27 cellular contexts compared by ENCODE assay signal in genomic region chr4:42821230-42821629, GRCh38.
"Had no signal": no experiment of that assay in that cellular context is flagged by ENCODE, and none has a peak within 500 bp of the region (broad histone marks: within the 10 kb centered on the region; RNA-seq: fewer than 3 reads in every experiment).

No MANE protein-coding gene starts in this region.

- H3K4me3 ChIP-seq: stomach, suprapubic skin, testis, thoracic aorta, thyroid gland, tibial artery, tibial nerve, transverse colon, upper lobe of left lung, upper lobe of right lung, uterus, vagina had no signal

- H3K4me1 ChIP-seq: suprapubic skin, testis, tibial artery, transverse colon, upper lobe of right lung, uterus, vagina had no signal

- H3K9me3 ChIP-seq: stomach, suprapubic skin, testis, thoracic aorta, thyroid gland, tibial artery, tibial nerve, transverse colon, upper lobe of left lung, upper lobe of right lung, uterus, vagina had no signal

- ATAC-seq: stimulated activated effector memory CD8-positive, alpha-beta T cell treated with anti-CD3 and anti-CD28 coated beads, Interleukin-12 subunit alpha, Interleukin-12 subunit beta, amount 100 ng/mL, for 72 hours; stimulated activated memory B cell treated with anti-CD40 and anti-IgM and Interleukin-4, amounts not matched to agents 10 μg/mL and 1 μg/mL and 100 μg/mL, for 72 hours; stimulated activated naive B cell treated with anti-CD40 and anti-IgM and Interleukin-4, amounts not matched to agents 10 μg/mL and 1 μg/mL and 100 μg/mL, for 72 hours; stimulated activated naive CD8-positive, alpha-beta T cell treated with anti-CD3 and anti-CD28 coated beads, Interleukin-15, amount 100 ng/mL, for 72 hours; stimulated activated naive CD8-positive, alpha-beta T cell treated with anti-CD3 and anti-CD28 coated beads, Interleukin-15, Interleukin-2, amounts not matched to agents 100 U/mL and 50 U/mL, for 24 hours; upper lobe of right lung had no signal

- H3K27me3 ChIP-seq: suprapubic skin, testis, thyroid gland, tibial artery, tibial nerve, transverse colon, upper lobe of left lung, upper lobe of right lung, uterus, vagina had no signal

- DNase-seq: stimulated activated CD4-positive, alpha-beta T cell treated with anti-CD3 and anti-CD28 coated beads, Interleukin-2, amount 100 ng/mL, for 48 hours; stimulated activated CD4-positive, alpha-beta T cell treated with anti-CD3 and anti-CD28 coated beads, Interleukin-4, amount 100 ng/mL, for 1 hour; stimulated activated CD4-positive, alpha-beta T cell treated with anti-CD3 and anti-CD28 coated beads, Interleukin-4, amount 100 ng/mL, for 24 hours; stimulated activated CD4-positive, alpha-beta T cell treated with anti-CD3 and anti-CD28 coated beads, Interleukin-4, amount 100 ng/mL, for 4 hours; stimulated activated CD8-positive, alpha-beta memory T cell treated with anti-CD3 and anti-CD28 coated beads, Interleukin-4, amount 100 ng/mL, for 48 hours; stimulated activated naive B cell treated with anti-CD40 and anti-IgM and Interleukin-4, amounts not matched to agents 10 μg/mL and 1 μg/mL and 100 μg/mL, for 72 hours; stimulated activated naive CD4-positive, alpha-beta T cell; stimulated activated naive CD4-positive, alpha-beta T cell treated with Interleukin-2 at 50 U/mL for 16 hours; stimulated activated naive CD8-positive, alpha-beta T cell treated with anti-CD3 and anti-CD28 coated beads, Interleukin-15, amount 100 ng/mL, for 72 hours; stimulated activated naive CD8-positive, alpha-beta T cell treated with anti-CD3 and anti-CD28 coated beads, Interleukin-15, Interleukin-2, amounts not matched to agents 100 U/mL and 50 U/mL, for 24 hours; stomach; substantia nigra; testis; tibial artery; transverse colon; trophoblast cell; upper lobe of left lung; upper lobe of right lung; uterus had no signal

- H3K27ac ChIP-seq: stomach, suprapubic skin, testis, thoracic aorta, thyroid gland, tibial artery, tibial nerve, transverse colon, upper lobe of right lung, uterus, vagina had no signal

- FAIRE-seq: urothelium cell line had no signal

- H3K36me3 ChIP-seq: stomach, suprapubic skin, thoracic aorta, thyroid gland, tibial artery, tibial nerve, transverse colon, upper lobe of left lung, upper lobe of right lung, uterus, vagina had no signal
